Comparison of ENCODE assay signal across 3 cellular contexts in the genomic region with DNA sequence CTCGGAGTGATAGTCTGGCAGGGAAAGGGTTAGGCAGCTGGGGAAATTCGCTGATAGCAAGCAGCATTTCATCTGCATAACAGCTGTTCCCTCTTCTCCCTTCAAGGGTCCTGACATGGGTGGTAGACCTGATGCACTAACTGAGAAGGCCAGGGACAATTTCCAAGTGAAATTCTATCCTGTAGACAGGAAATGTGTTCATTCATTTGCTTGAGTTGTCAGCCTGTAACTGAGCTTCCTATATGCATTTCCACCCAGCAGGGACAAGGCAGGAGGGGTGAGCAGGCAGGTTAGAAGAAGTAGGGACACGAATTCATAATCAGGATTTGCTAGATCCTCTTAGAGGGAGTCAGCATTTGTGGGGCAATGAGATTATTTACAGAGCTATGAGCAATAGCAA.
TF ChIP-seq lines count a peak whose summit lies in the region.

No MANE protein-coding gene starts in this region.

TF ChIP-seq in SK-N-SH treated with all-trans-retinoic acid at 6 μM for 48 hours, 23 proteins besides CTCF, POLR2A, EP300 and RAD21 (continued from another document):
- TF ChIP-seq, protein P1, sequence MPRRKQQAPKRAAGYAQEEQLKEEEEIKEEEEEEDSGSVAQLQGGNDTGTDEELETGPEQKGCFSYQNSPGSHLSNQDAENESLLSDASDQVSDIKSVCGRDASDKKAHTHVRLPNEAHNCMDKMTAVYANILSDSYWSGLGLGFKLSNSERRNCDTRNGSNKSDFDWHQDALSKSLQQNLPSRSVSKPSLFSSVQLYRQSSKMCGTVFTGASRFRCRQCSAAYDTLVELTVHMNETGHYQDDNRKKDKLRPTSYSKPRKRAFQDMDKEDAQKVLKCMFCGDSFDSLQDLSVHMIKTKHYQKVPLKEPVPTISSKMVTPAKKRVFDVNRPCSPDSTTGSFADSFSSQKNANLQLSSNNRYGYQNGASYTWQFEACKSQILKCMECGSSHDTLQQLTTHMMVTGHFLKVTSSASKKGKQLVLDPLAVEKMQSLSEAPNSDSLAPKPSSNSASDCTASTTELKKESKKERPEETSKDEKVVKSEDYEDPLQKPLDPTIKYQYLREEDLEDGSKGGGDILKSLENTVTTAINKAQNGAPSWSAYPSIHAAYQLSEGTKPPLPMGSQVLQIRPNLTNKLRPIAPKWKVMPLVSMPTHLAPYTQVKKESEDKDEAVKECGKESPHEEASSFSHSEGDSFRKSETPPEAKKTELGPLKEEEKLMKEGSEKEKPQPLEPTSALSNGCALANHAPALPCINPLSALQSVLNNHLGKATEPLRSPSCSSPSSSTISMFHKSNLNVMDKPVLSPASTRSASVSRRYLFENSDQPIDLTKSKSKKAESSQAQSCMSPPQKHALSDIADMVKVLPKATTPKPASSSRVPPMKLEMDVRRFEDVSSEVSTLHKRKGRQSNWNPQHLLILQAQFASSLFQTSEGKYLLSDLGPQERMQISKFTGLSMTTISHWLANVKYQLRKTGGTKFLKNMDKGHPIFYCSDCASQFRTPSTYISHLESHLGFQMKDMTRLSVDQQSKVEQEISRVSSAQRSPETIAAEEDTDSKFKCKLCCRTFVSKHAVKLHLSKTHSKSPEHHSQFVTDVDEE (CRISPR knock-in tag; IDR thresholded peaks at IDR 0.05) = no peak
- TF ChIP-seq BACH2 (CRISPR knock-in tag; IDR thresholded peaks at IDR 0.05; ENCODE audit: borderline replicate concordance) (no peak), ESRRG (CRISPR knock-in tag; IDR thresholded peaks at IDR 0.05) (no peak), PPARA (CRISPR knock-in tag; IDR thresholded peaks at IDR 0.05; ENCODE audit: borderline replicate concordance) (no peak), SNAI2 (CRISPR knock-in tag; IDR thresholded peaks at IDR 0.05) (no peak)

TF ChIP-seq in SK-N-SH, 30 proteins besides CTCF, POLR2A, EP300 and RAD21 (continued from another document):
- TF ChIP-seq REST (IDR thresholded peaks at IDR 0.05; ENCODE audit: low read depth, low read length) (no peak), NRF1 (IDR thresholded peaks at IDR 0.05; ENCODE audit: low read depth, low read length) (no peak), RFX5 (IDR thresholded peaks at IDR 0.05; ENCODE audit: low read length) (no peak), USF2 (IDR thresholded peaks at IDR 0.05; ENCODE audit: borderline replicate concordance, low read depth, low read length) (no peak), GABPA (IDR thresholded peaks at IDR 0.05; ENCODE audit: low read depth) (no peak), RCOR1 (IDR thresholded peaks at IDR 0.05; ENCODE audit: low read length) (no peak), ELF1 (IDR thresholded peaks at IDR 0.05) (no peak)
- TF ChIP-seq, protein P2, sequence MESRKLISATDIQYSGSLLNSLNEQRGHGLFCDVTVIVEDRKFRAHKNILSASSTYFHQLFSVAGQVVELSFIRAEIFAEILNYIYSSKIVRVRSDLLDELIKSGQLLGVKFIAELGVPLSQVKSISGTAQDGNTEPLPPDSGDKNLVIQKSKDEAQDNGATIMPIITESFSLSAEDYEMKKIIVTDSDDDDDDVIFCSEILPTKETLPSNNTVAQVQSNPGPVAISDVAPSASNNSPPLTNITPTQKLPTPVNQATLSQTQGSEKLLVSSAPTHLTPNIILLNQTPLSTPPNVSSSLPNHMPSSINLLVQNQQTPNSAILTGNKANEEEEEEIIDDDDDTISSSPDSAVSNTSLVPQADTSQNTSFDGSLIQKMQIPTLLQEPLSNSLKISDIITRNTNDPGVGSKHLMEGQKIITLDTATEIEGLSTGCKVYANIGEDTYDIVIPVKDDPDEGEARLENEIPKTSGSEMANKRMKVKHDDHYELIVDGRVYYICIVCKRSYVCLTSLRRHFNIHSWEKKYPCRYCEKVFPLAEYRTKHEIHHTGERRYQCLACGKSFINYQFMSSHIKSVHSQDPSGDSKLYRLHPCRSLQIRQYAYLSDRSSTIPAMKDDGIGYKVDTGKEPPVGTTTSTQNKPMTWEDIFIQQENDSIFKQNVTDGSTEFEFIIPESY (IDR thresholded peaks at IDR 0.05; ENCODE audit: borderline replicate concordance, low read depth) = no peak

TF ChIP-seq in WTC11, 78 proteins besides CTCF, POLR2A, EP300 and RAD21 (continued from another document):
- TF ChIP-seq NR3C1 (CRISPR knock-in tag; conservative IDR thresholded peaks at IDR 0.05; ENCODE audit: low read depth) (no peak), TEAD4 (CRISPR knock-in tag; IDR thresholded peaks at IDR 0.05) (no peak), PREB (CRISPR knock-in tag; IDR thresholded peaks at IDR 0.05; ENCODE audit: borderline replicate concordance) (no peak), FOXP4 (CRISPR knock-in tag; IDR thresholded peaks at IDR 0.05) (no peak), ATF3 (CRISPR knock-in tag; conservative IDR thresholded peaks at IDR 0.05) (no peak), ZBTB21 (CRISPR knock-in tag; IDR thresholded peaks at IDR 0.05; ENCODE audit: borderline replicate concordance) (no peak), SOX15 (CRISPR knock-in tag; IDR thresholded peaks at IDR 0.05) (no peak), TEAD1 (CRISPR knock-in tag; IDR thresholded peaks at IDR 0.05) (no peak), FOXP1 (CRISPR knock-in tag; IDR thresholded peaks at IDR 0.05; ENCODE audit: borderline replicate concordance) (no peak), NFE2L1 (CRISPR knock-in tag; IDR thresholded peaks at IDR 0.05) (no peak), NFATC4 (CRISPR knock-in tag; IDR thresholded peaks at IDR 0.05) (no peak)
- TF ChIP-seq, protein P3, sequence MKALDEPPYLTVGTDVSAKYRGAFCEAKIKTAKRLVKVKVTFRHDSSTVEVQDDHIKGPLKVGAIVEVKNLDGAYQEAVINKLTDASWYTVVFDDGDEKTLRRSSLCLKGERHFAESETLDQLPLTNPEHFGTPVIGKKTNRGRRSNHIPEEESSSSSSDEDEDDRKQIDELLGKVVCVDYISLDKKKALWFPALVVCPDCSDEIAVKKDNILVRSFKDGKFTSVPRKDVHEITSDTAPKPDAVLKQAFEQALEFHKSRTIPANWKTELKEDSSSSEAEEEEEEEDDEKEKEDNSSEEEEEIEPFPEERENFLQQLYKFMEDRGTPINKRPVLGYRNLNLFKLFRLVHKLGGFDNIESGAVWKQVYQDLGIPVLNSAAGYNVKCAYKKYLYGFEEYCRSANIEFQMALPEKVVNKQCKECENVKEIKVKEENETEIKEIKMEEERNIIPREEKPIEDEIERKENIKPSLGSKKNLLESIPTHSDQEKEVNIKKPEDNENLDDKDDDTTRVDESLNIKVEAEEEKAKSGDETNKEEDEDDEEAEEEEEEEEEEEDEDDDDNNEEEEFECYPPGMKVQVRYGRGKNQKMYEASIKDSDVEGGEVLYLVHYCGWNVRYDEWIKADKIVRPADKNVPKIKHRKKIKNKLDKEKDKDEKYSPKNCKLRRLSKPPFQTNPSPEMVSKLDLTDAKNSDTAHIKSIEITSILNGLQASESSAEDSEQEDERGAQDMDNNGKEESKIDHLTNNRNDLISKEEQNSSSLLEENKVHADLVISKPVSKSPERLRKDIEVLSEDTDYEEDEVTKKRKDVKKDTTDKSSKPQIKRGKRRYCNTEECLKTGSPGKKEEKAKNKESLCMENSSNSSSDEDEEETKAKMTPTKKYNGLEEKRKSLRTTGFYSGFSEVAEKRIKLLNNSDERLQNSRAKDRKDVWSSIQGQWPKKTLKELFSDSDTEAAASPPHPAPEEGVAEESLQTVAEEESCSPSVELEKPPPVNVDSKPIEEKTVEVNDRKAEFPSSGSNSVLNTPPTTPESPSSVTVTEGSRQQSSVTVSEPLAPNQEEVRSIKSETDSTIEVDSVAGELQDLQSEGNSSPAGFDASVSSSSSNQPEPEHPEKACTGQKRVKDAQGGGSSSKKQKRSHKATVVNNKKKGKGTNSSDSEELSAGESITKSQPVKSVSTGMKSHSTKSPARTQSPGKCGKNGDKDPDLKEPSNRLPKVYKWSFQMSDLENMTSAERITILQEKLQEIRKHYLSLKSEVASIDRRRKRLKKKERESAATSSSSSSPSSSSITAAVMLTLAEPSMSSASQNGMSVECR (CRISPR knock-in tag; IDR thresholded peaks at IDR 0.05; ENCODE audit: borderline replicate concordance) = no peak
- TF ChIP-seq, protein P4, sequence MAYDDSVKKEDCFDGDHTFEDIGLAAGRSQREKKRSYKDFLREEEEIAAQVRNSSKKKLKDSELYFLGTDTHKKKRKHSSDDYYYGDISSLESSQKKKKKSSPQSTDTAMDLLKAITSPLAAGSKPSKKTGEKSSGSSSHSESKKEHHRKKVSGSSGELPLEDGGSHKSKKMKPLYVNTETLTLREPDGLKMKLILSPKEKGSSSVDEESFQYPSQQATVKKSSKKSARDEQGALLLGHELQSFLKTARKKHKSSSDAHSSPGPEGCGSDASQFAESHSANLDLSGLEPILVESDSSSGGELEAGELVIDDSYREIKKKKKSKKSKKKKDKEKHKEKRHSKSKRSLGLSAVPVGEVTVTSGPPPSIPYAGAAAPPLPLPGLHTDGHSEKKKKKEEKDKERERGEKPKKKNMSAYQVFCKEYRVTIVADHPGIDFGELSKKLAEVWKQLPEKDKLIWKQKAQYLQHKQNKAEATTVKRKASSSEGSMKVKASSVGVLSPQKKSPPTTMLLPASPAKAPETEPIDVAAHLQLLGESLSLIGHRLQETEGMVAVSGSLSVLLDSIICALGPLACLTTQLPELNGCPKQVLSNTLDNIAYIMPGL (CRISPR knock-in tag; IDR thresholded peaks at IDR 0.05) = no peak
